In genomic region chr2:207330912-207331311, GRCh38 we compare ENCODE assay signal across 9 cellular contexts.
DNase-seq lines count a peak whose midpoint lies in the region; ATAC-seq, FAIRE-seq and TF ChIP-seq lines count a peak whose summit lies in the region.
"Had no signal": no experiment of that assay in that cellular context is flagged by ENCODE, and none has a peak within 500 bp of the region (broad histone marks: within the 10 kb centered on the region; RNA-seq: fewer than 3 reads in every experiment).

No MANE protein-coding gene starts in this region.

- intact Hi-C loops in activated CD8-positive, alpha-beta T cell treated with anti-CD3 and anti-CD28 coated beads for 36 hours (cut with micrococcal nuclease), result loop anchor here (5.0 kb wide), 2 partner anchors 49 to 169 kb away; no protein-coding TSS in a partner anchor

- H3K4me3 ChIP-seq in Peyer's patch, result no peak overlapping the region

- no peaks in the 10 kb centered on the region for H3K36me3 ChIP-seq in Peyer's patch

- peak overlapping the region; percentile 18 for H3K4me3 Mint-ChIP-seq in activated CD8-positive, alpha-beta T cell treated with anti-CD3 and anti-CD28 coated beads for 36 hours
- no peak overlapping the region for H3K4me3 Mint-ChIP-seq in type B pancreatic cell
- H3K4me3 Mint-ChIP-seq: naive B cell had no signal

- H3K36me3 Mint-ChIP-seq in activated CD8-positive, alpha-beta T cell treated with anti-CD3 and anti-CD28 coated beads for 36 hours (ENCODE audit: low read depth), result no peaks in the 10 kb centered on the region
- no peaks in the 10 kb centered on the region for H3K36me3 Mint-ChIP-seq in type B pancreatic cell
- H3K36me3 Mint-ChIP-seq: naive B cell had no signal

- CTCF ChIA-PET in activated CD8-positive, alpha-beta T cell treated with anti-CD3 and anti-CD28 coated beads for 36 hours (lab: Charles Lee), result no interaction called here

- ATAC-seq in GM19467 (IDR thresholded peaks at IDR 0.05; ENCODE audit: unreplicated experiment) (peak; percentile 40), HG03460 (IDR thresholded peaks at IDR 0.05; ENCODE audit: unreplicated experiment) (peak; percentile 48)
- ATAC-seq in activated CD8-positive, alpha-beta T cell treated with anti-CD3 and anti-CD28 coated beads for 36 hours, result peak; percentile 80

- H3K9me3 Mint-ChIP-seq in activated CD8-positive, alpha-beta T cell treated with anti-CD3 and anti-CD28 coated beads for 36 hours, result no peaks in the 10 kb centered on the region
- H3K9me3 Mint-ChIP-seq in type B pancreatic cell, result no peaks in the 10 kb centered on the region
- H3K9me3 Mint-ChIP-seq: naive B cell had no signal

- H3K9me3 ChIP-seq in Peyer's patch, result no peaks in the 10 kb centered on the region

- no peaks in the 10 kb centered on the region for H3K27me3 ChIP-seq in Peyer's patch

- POLR2A ChIA-PET in activated CD8-positive, alpha-beta T cell treated with anti-CD3 and anti-CD28 coated beads for 36 hours (lab: Charles Lee), result no interaction called here

- H3K27me3 Mint-ChIP-seq in activated CD8-positive, alpha-beta T cell treated with anti-CD3 and anti-CD28 coated beads for 36 hours, result no peaks in the 10 kb centered on the region
- H3K27me3 Mint-ChIP-seq in type B pancreatic cell, result peaks cover 6% of the 10 kb centered on the region
- H3K27me3 Mint-ChIP-seq: naive B cell had no signal

- no peak for TF ChIP-seq POLR2A in Peyer's patch (IDR thresholded peaks at IDR 0.05)

- peak; percentile 96 for DNase-seq in EH (ENCODE audit: low read depth)
- peak; percentile 87 for DNase-seq in activated CD8-positive, alpha-beta T cell treated with anti-CD3 and anti-CD28 coated beads for 36 hours
- no peak for DNase-seq in HuH-7 (ENCODE audit: low spot score)
- DNase-seq in Peyer's patch, result no peak
- DNase-seq in type B pancreatic cell (ENCODE audit: extremely low spot score, unreplicated experiment), result no peak
- DNase-seq: naive B cell had no signal

- no peaks in the 10 kb centered on the region for H3K4me1 ChIP-seq in Peyer's patch

- H3K27ac Mint-ChIP-seq in activated CD8-positive, alpha-beta T cell treated with anti-CD3 and anti-CD28 coated beads for 36 hours, result peak overlapping the region; percentile 84
- no peak overlapping the region for H3K27ac Mint-ChIP-seq in type B pancreatic cell
- H3K27ac Mint-ChIP-seq: naive B cell had no signal

- peaks cover 63% of the 10 kb centered on the region for H3K4me1 Mint-ChIP-seq in activated CD8-positive, alpha-beta T cell treated with anti-CD3 and anti-CD28 coated beads for 36 hours (ENCODE audit: low read depth)
- peaks cover 12% of the 10 kb centered on the region for H3K4me1 Mint-ChIP-seq in type B pancreatic cell (ENCODE audit: unreplicated experiment)

- TF ChIP-seq CTCF in activated CD8-positive, alpha-beta T cell treated with anti-CD3 and anti-CD28 coated beads for 36 hours (IDR thresholded peaks at IDR 0.05), result no peak
- TF ChIP-seq CTCF in Peyer's patch (IDR thresholded peaks at IDR 0.05) (no peak), type B pancreatic cell (conservative IDR thresholded peaks at IDR 0.05) (no peak)

- FAIRE-seq in islet of Langerhans (lab: Jason Lieb, UNC), result peak; percentile 94

- H3K27ac ChIP-seq in Peyer's patch, result no peak overlapping the region

Comparison
In these comparisons a context has a peak if more than half of its experiments do, and no peak if none do; other contexts are left out.
1. DNase-seq: peak in EH (single experiment) and activated CD8-positive, alpha-beta T cell treated with anti-CD3 and anti-CD28 coated beads for 36 hours (single experiment); none in HuH-7 (single experiment), Peyer's patch (0 of 3) and type B pancreatic cell (single experiment).
2. Peak in every context shown above with its lines, with median percentiles within 50 percentile points of each other: ATAC-seq.